10 cellular contexts compared by ENCODE assay signal in genomic region chr10:44963772-44964633, GRCh38. TPM values are rescaled to one million over a fixed set of nuclear protein-coding genes. Genes with fewer than 3 reads are reported as not detected.
A peak's percentile ranks its signal among the peaks of the same experiment; 100 is the strongest.
DNase-seq lines count a peak whose midpoint lies in the region; ATAC-seq and TF ChIP-seq lines count a peak whose summit lies in the region.
"Had no signal": no experiment of that assay in that cellular context is flagged by ENCODE, and none has a peak within 500 bp of the region (broad histone marks: within the 10 kb centered on the region; RNA-seq: fewer than 3 reads in every experiment).

No MANE protein-coding gene starts in this region.

- H3K9me3 ChIP-seq in upper lobe of right lung: no peaks in the 10 kb centered on the region
- H3K9me3 ChIP-seq: A549 had no signal

- intact Hi-C loops in upper lobe of right lung (cut with DNase I): no loop called here

- no peaks in the 10 kb centered on the region for H3K36me3 ChIP-seq in upper lobe of right lung

- no peak for TF ChIP-seq CTCF in upper lobe of right lung (IDR thresholded peaks at IDR 0.05)

- ATAC-seq in upper lobe of right lung: peak; percentile 49
- ATAC-seq in GM21529 (IDR thresholded peaks at IDR 0.05; ENCODE audit: unreplicated experiment): no peak
- no peak for ATAC-seq in HG02870 (IDR thresholded peaks at IDR 0.05; ENCODE audit: unreplicated experiment)
- ATAC-seq: A549 had no signal

- H3K27me3 ChIP-seq in upper lobe of right lung: no peaks in the 10 kb centered on the region

- H3K27ac ChIP-seq in cingulate gyrus (ENCODE audit: low read depth, low read length) (peak overlapping the region; percentile 98), upper lobe of right lung (peak overlapping the region; percentile 86)

- DNase-seq in NCI-H82 (lab: John Stamatoyannopoulos, UW): peak; percentile 40
- DNase-seq in NCI-H82 treated with DMSO at 0.1 percent for 48 hours (lab: John Stamatoyannopoulos, UW; ENCODE audit: unreplicated experiment): no peak
- peak; percentile 72 for DNase-seq in middle frontal gyrus (ENCODE audit: extremely low spot score, low spot score)
- DNase-seq in upper lobe of right lung: peak; percentile 90
- no peak for DNase-seq in NCI-H2227 treated with DMSO at 0.1 percent for 48 hours (lab: John Stamatoyannopoulos, UW)

- peak overlapping the region; percentile 1 for H3K4me3 ChIP-seq in upper lobe of right lung
- H3K4me3 ChIP-seq: A549 had no signal

- peaks cover 71% of the 10 kb centered on the region for H3K4me1 ChIP-seq in upper lobe of right lung

RNA-seq across cellular contexts. Expression of gene RASSF4, which starts 4.4 kb away (rescaled TPM):
- total RNA-seq in upper lobe of right lung: 40.9 TPM

RNA-seq across cellular contexts. Expression of gene DEPP1, which starts 14.6 kb away (rescaled TPM):
- 160 TPM for total RNA-seq in upper lobe of right lung

RNA-seq across cellular contexts. Expression of gene ZNF22, which starts 36.7 kb away (rescaled TPM):
- total RNA-seq in upper lobe of right lung: 26.9 TPM

RNA-seq across cellular contexts. Expression of gene TMEM72, which starts 52.9 kb away (rescaled TPM):
- not detected for total RNA-seq in upper lobe of right lung
- total RNA-seq: glomerular endothelial cell had no signal

Comparison
In these comparisons a context has a peak if more than half of its experiments do, and no peak if none do; other contexts are left out.
1. DNase-seq: peak in NCI-H82 (single experiment), middle frontal gyrus (single experiment) and upper lobe of right lung (single experiment); none in NCI-H82 treated with DMSO at 0.1 percent for 48 hours (single experiment) and NCI-H2227 treated with DMSO at 0.1 percent for 48 hours (single experiment).